25 cellular contexts compared by ENCODE assay signal in the genomic region with DNA sequence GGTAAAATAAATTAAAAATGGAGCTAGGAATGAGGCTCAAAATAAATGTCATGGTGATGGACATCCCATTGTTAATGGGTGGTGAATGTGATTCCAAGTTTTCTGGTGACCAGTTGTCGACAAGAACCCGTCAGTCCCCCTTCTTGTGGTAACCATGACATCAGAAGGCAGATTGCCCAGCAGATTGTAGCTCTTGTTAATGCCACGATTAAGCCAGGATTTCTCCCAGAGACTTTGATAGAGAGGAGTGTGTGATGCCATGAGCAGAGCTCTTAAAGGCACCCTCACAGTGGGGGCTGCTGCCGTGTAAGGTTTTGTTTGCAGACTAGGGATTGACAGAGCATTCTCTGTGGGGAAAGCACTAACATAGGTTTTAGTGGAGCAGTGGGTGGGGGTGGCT. TPM values are rescaled to one million over a fixed set of nuclear protein-coding genes. Genes with fewer than 3 reads are reported as not detected.
"Had no signal": no experiment of that assay in that cellular context is flagged by ENCODE, and none has a peak within 500 bp of the region (broad histone marks: within the 10 kb centered on the region; RNA-seq: fewer than 3 reads in every experiment).

No MANE protein-coding gene starts in this region.

- ATAC-seq: activated CD8-positive, alpha-beta T cell treated with anti-CD3 and anti-CD28 coated beads, Interleukin-2, amount 10 ng/mL, durations not matched to agents 7 days and 5 days; body of pancreas; left lung; stimulated activated naive B cell treated with anti-CD40 and anti-IgM and Interleukin-4, amounts not matched to agents 10 μg/mL and 1 μg/mL and 100 μg/mL, for 72 hours had no signal

- H3K4me2 ChIP-seq: neural progenitor cell had no signal

- H2AFZ ChIP-seq: neural progenitor cell had no signal

- H3K9me3 ChIP-seq: adrenal gland, body of pancreas, colonic mucosa, esophagus squamous epithelium, left lung, ovary, tibial artery had no signal

- DNase-seq: activated B cell treated with CpG ODN at 0.5 μM for 24 hours; activated CD4-positive, alpha-beta T cell treated with anti-CD3 and anti-CD28 coated beads for 48 hours; activated CD8-positive, alpha-beta memory T cell treated with anti-CD3 and anti-CD28 coated beads, Interleukin-2, amount 50 U/mL, for 4 hours; activated CD8-positive, alpha-beta T cell treated with anti-CD3 and anti-CD28 coated beads, Interleukin-2, amount 10 ng/mL, durations not matched to agents 7 days and 5 days; activated effector memory CD4-positive, alpha-beta T cell treated with anti-CD3 and anti-CD28 coated beads, Interleukin-2, amount 50 U/mL, for 16 hours; activated T-cell treated with anti-CD3 and anti-CD28 coated beads, Interleukin-2, amount 50 U/mL, for 48 hours; adrenal gland; body of pancreas; central memory CD4-positive, alpha-beta T cell; colonic mucosa; esophagus squamous epithelium; hippocampal formation; kidney; left lung; mammary epithelial cell; naive B cell; ovary; stimulated activated CD4-positive, alpha-beta T cell treated with anti-CD3 and anti-CD28 coated beads, Interleukin-15, amount 100 ng/mL, for 24 hours; stimulated activated CD4-positive, alpha-beta T cell treated with anti-CD3 and anti-CD28 coated beads, Interleukin-4, amount 100 ng/mL, for 1 hour; stimulated activated naive B cell treated with anti-CD40 and anti-IgM and Interleukin-4, amounts not matched to agents 10 μg/mL and 1 μg/mL and 100 μg/mL, for 72 hours; tibial artery had no signal

- H3K4me1 ChIP-seq: body of pancreas, colonic mucosa, esophagus squamous epithelium, left lung, tibial artery had no signal

- H3K27ac ChIP-seq: adrenal gland, body of pancreas, colonic mucosa, esophagus squamous epithelium, left lung, neural progenitor cell, ovary, skin epidermis, tibial artery had no signal

- H3K9ac ChIP-seq: neural progenitor cell had no signal

- H3K4me3 ChIP-seq: adrenal gland, body of pancreas, colonic mucosa, esophagus squamous epithelium, left lung, neural progenitor cell, ovary, skin epidermis, tibial artery had no signal

- H3K36me3 ChIP-seq: adrenal gland, colonic mucosa, esophagus squamous epithelium, left lung, neural progenitor cell, ovary, tibial artery had no signal

- H3K27me3 ChIP-seq: adrenal gland, neural progenitor cell, ovary had no signal

RNA-seq across cellular contexts. Expression of a gene that starts 50.2 kb away (rescaled TPM):
- total RNA-seq: activated B cell treated with CpG ODN at 0.5 μM for 24 hours; activated CD8-positive, alpha-beta T cell treated with anti-CD3 and anti-CD28 coated beads, Interleukin-2, amount 10 ng/mL, durations not matched to agents 7 days and 5 days; fibroblast of villous mesenchyme; glomerular endothelial cell had no signal
- polyA plus RNA-seq: mammary epithelial cell had no signal
